Comparison of ENCODE assay signal across 8 cellular contexts in the genomic region with DNA sequence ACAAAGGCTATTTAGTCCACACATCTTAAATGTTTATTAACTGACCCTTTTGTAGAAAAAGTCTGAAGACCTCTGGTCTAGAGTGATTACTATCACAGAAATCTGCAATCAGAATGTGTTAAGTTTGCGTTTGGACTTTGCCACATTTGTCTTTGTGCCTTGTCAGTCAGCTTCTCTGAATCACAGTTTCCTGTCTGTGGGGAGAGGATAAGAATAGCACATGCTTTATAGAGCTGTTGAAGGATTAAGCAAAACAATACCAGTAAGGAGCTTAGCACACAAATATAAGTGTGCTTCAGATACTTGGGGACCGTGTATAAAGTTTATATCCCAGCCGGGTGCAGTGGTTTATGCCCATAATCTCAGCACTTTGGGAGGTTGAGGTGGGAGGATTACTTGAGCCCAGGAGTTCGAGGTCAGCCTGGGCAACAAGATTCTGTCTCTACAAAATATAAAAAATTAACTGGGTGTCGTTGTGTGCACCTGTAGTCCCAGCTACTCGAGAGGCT.
DNase-seq lines count a peak whose midpoint lies in the region; ATAC-seq and TF ChIP-seq lines count a peak whose summit lies in the region.

No MANE protein-coding gene starts in this region.

- in situ Hi-C loops in GM13976 (cut with MboI; ENCODE audit: low sequenced_read_pairs, unreplicated experiment), result no loop called here

- no peak for TF ChIP-seq CTCF in 22Rv1 (IDR thresholded peaks at IDR 0.05)
- TF ChIP-seq CTCF in GM13976 (IDR thresholded peaks at IDR 0.05; ENCODE audit: borderline replicate concordance, control extremely low read depth, extremely low read depth, insufficient read depth, missing control alignments), result no peak
- no peak for TF ChIP-seq CTCF in cardiac fibroblast (IDR thresholded peaks at IDR 0.05; ENCODE audit: low read depth, low read length)

- H3K4me3 ChIP-seq in cardiac fibroblast (replicated peaks in 1 of 2; ENCODE audit: low read depth in 2 of 2, low read length in 2 of 2), result no peak overlapping the region

- ATAC-seq in HG02763 (IDR thresholded peaks at IDR 0.05; ENCODE audit: unreplicated experiment) (peak; percentile 59), GM19397 (IDR thresholded peaks at IDR 0.05; ENCODE audit: unreplicated experiment) (no peak)

- DNase-seq in GM13976 (ENCODE audit: low spot score), result peak; percentile 47
- DNase-seq in NCI-H510A (lab: John Stamatoyannopoulos, UW), result peak; percentile 20
- peak; percentile 61 to 74 for DNase-seq in cardiac fibroblast (ENCODE audit: low read depth in 2 of 2)
- peak; percentile 82 for DNase-seq in myocyte (ENCODE audit: low read depth)
- DNase-seq in glomerular visceral epithelial cell (ENCODE audit: extremely low spot score), result no peak

- H3K27ac ChIP-seq in 22Rv1, result peak overlapping the region; percentile 38
